In genomic region chr16:2686912-2687507, GRCh38 we compare ENCODE assay signal across 9 cellular contexts. TPM values are rescaled to one million over a fixed set of nuclear protein-coding genes. Genes with fewer than 3 reads are reported as not detected.
DNase-seq lines count a peak whose midpoint lies in the region; ATAC-seq, FAIRE-seq and TF ChIP-seq lines count a peak whose summit lies in the region.
"Had no signal": no experiment of that assay in that cellular context is flagged by ENCODE, and none has a peak within 500 bp of the region (broad histone marks: within the 10 kb centered on the region; RNA-seq: fewer than 3 reads in every experiment).

No MANE protein-coding gene starts in this region.

- DNase-seq in SKM-1 (lab: John Stamatoyannopoulos, UW; ENCODE audit: unreplicated experiment) (peak; percentile 74), kidney (peak; percentile 78), DMS153 treated with DMSO at 0.1 percent for 48 hours (lab: John Stamatoyannopoulos, UW; ENCODE audit: unreplicated experiment) (no peak), thyroid gland (no peak), RWPE1 (ENCODE audit: low spot score) (no peak)

- no peaks in the 10 kb centered on the region for H3K9me3 ChIP-seq in kidney (ENCODE audit: control insufficient read depth in 1 of 2, low read length in 2 of 2)
- no peaks in the 10 kb centered on the region for H3K9me3 ChIP-seq in thyroid gland
- H3K9me3 ChIP-seq: thoracic aorta had no signal

- peak; percentile 45 for ATAC-seq in GM21723 (IDR thresholded peaks at IDR 0.05; ENCODE audit: unreplicated experiment)
- ATAC-seq in HG03439 (IDR thresholded peaks at IDR 0.05; ENCODE audit: unreplicated experiment) = no peak

- peak; percentile 21 for TF ChIP-seq POLR2A in GM10847 (IDR thresholded peaks at IDR 0.05; ENCODE audit: extremely low read depth, insufficient read length)
- no peak for TF ChIP-seq POLR2A in thyroid gland (IDR thresholded peaks at IDR 0.05)

- H3K27ac ChIP-seq in kidney (ENCODE audit: low read depth in 2 of 2, low read length in 2 of 2) (no peak overlapping the region), thyroid gland (no peak overlapping the region), RWPE1 (no peak overlapping the region)
- H3K27ac ChIP-seq: thoracic aorta had no signal

- no peak overlapping the region for H3K4me3 ChIP-seq in kidney (ENCODE audit: low read length in 2 of 2)
- no peak overlapping the region for H3K4me3 ChIP-seq in thyroid gland (replicated peaks in 1 of 3)
- H3K4me3 ChIP-seq: thoracic aorta had no signal

- CTCF ChIA-PET in RWPE1 (lab: Yijun Ruan, JAX) = no interaction called here

- 84 to 90% methylated on average over 20 of the region's 20 CpGs for WGBS in thyroid gland, 2 donors

- FAIRE-seq in kidney (lab: Jason Lieb, UNC) = no peak

- H3K9ac ChIP-seq in kidney (ENCODE audit: low read length in 2 of 2) = no peak overlapping the region

- TF ChIP-seq CTCF in kidney (IDR thresholded peaks at IDR 0.05; ENCODE audit: borderline replicate concordance, extremely low read depth, insufficient read depth) (no peak), thyroid gland (IDR thresholded peaks at IDR 0.05) (no peak), RWPE1 (conservative IDR thresholded peaks at IDR 0.05; ENCODE audit: low read depth) (no peak)

- no peaks in the 10 kb centered on the region for H3K27me3 ChIP-seq in thyroid gland

- H3K4me1 ChIP-seq in kidney (ENCODE audit: control insufficient read depth in 1 of 2, insufficient read depth in 1 of 2, low read depth in 1 of 2, low read length in 2 of 2) (peaks cover 0 to 10% of the 10 kb centered on the region in 2 donors), thyroid gland (peaks cover 12 to 20% of the 10 kb centered on the region in 2 donors)

- POLR2A ChIA-PET in RWPE1 (lab: Yijun Ruan, JAX; ENCODE audit: low non-redundant PET) = no interaction called here

- intact Hi-C loops in kidney (cut with DNase I) (no loop called here), thyroid gland (cut with DNase I) (no loop called here)

- H3K36me3 ChIP-seq in kidney (ENCODE audit: control insufficient read depth in 1 of 2, insufficient read depth in 2 of 2, low read length in 2 of 2) = no peaks in the 10 kb centered on the region
- H3K36me3 ChIP-seq in thyroid gland = no peaks in the 10 kb centered on the region
- H3K36me3 ChIP-seq: thoracic aorta had no signal

RNA-seq across cellular contexts. Expression of gene KCTD5, which starts 4.7 kb away (rescaled TPM):
- total RNA-seq in kidney (19.9 TPM), thyroid gland (10 to 100 TPM in 3 of 4 donors, 1 to 10 TPM in 1; 8.6 to 23.3 (median 15.1) TPM)
- polyA plus RNA-seq in kidney (ENCODE audit: insufficient read depth, low read depth, low replicate concordance) = 12.8 TPM

RNA-seq across cellular contexts. Expression of gene PRSS27, which starts 33.0 kb away (rescaled TPM):
- total RNA-seq in kidney (2.1 TPM), thyroid gland (1 to 10 TPM in 3 of 4 donors, not detected in 1; 1.1 to 1.5 (median 1.1) TPM)
- polyA plus RNA-seq in kidney (ENCODE audit: insufficient read depth, low read depth, low replicate concordance) = 0.41 TPM

Comparison
In these comparisons a context has a peak if more than half of its experiments do, and no peak if none do; other contexts are left out.
1. DNase-seq: peak in SKM-1 (single experiment) and kidney (single experiment); none in DMS153 treated with DMSO at 0.1 percent for 48 hours (single experiment), thyroid gland (0 of 2) and RWPE1 (single experiment).